ENCODE assay signal across 1 cellular context in genomic region chr11:5625281-5625680, GRCh38.
TF ChIP-seq lines count a peak whose summit lies in the region.

No MANE protein-coding gene starts in this region.

TF ChIP-seq in HepG2, 621 proteins besides CTCF, POLR2A, EP300 and RAD21:
- no peak for TF ChIP-seq GATAD1 (CRISPR knock-in tag; IDR thresholded peaks at IDR 0.05)
- TF ChIP-seq ZBTB14 (CRISPR knock-in tag; IDR thresholded peaks at IDR 0.05): no peak
- TF ChIP-seq ZBTB34 (CRISPR knock-in tag; IDR thresholded peaks at IDR 0.05): no peak
- TF ChIP-seq ZNF510 (CRISPR knock-in tag; IDR thresholded peaks at IDR 0.05; ENCODE audit: low read depth): no peak
- no peak for TF ChIP-seq ZBTB43 (CRISPR knock-in tag; conservative IDR thresholded peaks at IDR 0.05)
- no peak for TF ChIP-seq ZFP41 (CRISPR knock-in tag; IDR thresholded peaks at IDR 0.05; ENCODE audit: borderline replicate concordance)
- TF ChIP-seq ETV6 (CRISPR knock-in tag; conservative IDR thresholded peaks at IDR 0.05): no peak
- TF ChIP-seq E2F2 (CRISPR knock-in tag; IDR thresholded peaks at IDR 0.05; ENCODE audit: borderline replicate concordance): no peak
- no peak for TF ChIP-seq ZBTB39 (CRISPR knock-in tag; IDR thresholded peaks at IDR 0.05)
